Comparison of ENCODE assay signal across 1 cellular context in genomic region chr1:28259252-28259934, GRCh38.
TF ChIP-seq lines count a peak whose summit lies in the region.

TSS of gene SESN2 (plus strand) at chr1:28259518. CDS start at chr1:28259848, 330 bp downstream.

TF ChIP-seq in HepG2, 621 proteins besides CTCF, POLR2A, EP300 and RAD21 (continued from another document and continues in another):
- TF ChIP-seq NFKBIZ (CRISPR knock-in tag; IDR thresholded peaks at IDR 0.05) (0 out of 2 replicates have a peak, but pooled peaks have one; percentile 23), IRF9 (CRISPR knock-in tag; IDR thresholded peaks at IDR 0.05; ENCODE audit: borderline replicate concordance) (peak; percentile 78), SMAD1 (CRISPR knock-in tag; IDR thresholded peaks at IDR 0.05; ENCODE audit: borderline replicate concordance, low read depth) (0 out of 2 replicates have a peak, but pooled peaks have one; percentile 7), ZHX2 (IDR thresholded peaks at IDR 0.05; ENCODE audit: low read depth) (no peak), ZHX2 (CRISPR knock-in tag; IDR thresholded peaks at IDR 0.05; ENCODE audit: borderline replicate concordance) (peak; percentile 29; the same call in 1 of the 2 replicates), SRSF1 (optimal IDR thresholded peaks at IDR 0.05; ENCODE audit: low read depth, low read length) (peak; percentile 94), CEBPZ (IDR thresholded peaks at IDR 0.05; ENCODE audit: low read length) (no peak), CHCHD3 (CRISPR knock-in tag; IDR thresholded peaks at IDR 0.05) (no peak), RFX5 (IDR thresholded peaks at IDR 0.05; ENCODE audit: low read depth, low read length) (peak; percentile 74), TP53 (CRISPR knock-in tag; conservative IDR thresholded peaks at IDR 0.05) (0 out of 2 replicates have a peak, but pooled peaks have one; percentile 10), ZFP1 (CRISPR knock-in tag; IDR thresholded peaks at IDR 0.05) (no peak), ZNF839 (CRISPR knock-in tag; IDR thresholded peaks at IDR 0.05; ENCODE audit: borderline replicate concordance) (no peak), POLR2G (IDR thresholded peaks at IDR 0.05; ENCODE audit: low read depth, low read length) (peak; percentile 97), MYNN (CRISPR knock-in tag; IDR thresholded peaks at IDR 0.05; ENCODE audit: low read depth) (0 out of 2 replicates have a peak, but pooled peaks have one; percentile 23), SOX6 (IDR thresholded peaks at IDR 0.05) (no peak), SOX6 (CRISPR knock-in tag; IDR thresholded peaks at IDR 0.05) (peak; percentile 43; the same call in 1 of the 2 replicates), NCOA1 (CRISPR knock-in tag; IDR thresholded peaks at IDR 0.05) (peak; percentile 62; the same call in 1 of the 2 replicates), SAFB2 (CRISPR knock-in tag; IDR thresholded peaks at IDR 0.05; ENCODE audit: borderline replicate concordance, low read depth) (0 out of 2 replicates have a peak, but pooled peaks have one; percentile 16), ZBTB14 (CRISPR knock-in tag; IDR thresholded peaks at IDR 0.05) (0 out of 2 replicates have a peak, but pooled peaks have one; percentile 34), ZKSCAN1 (IDR thresholded peaks at IDR 0.05; ENCODE audit: low read length) (no peak), MYC (CRISPR knock-in tag; IDR thresholded peaks at IDR 0.05; ENCODE audit: borderline replicate concordance) (no peak), ZNF317 (CRISPR knock-in tag; IDR thresholded peaks at IDR 0.05) (peak; percentile 70; the same call in 1 of the 2 replicates), NFRKB (IDR thresholded peaks at IDR 0.05) (no peak), LCORL (IDR thresholded peaks at IDR 0.05) (no peak), LCORL (CRISPR knock-in tag; IDR thresholded peaks at IDR 0.05) (peak; percentile 37; the same call in 1 of the 2 replicates), ZNF709 (CRISPR knock-in tag; IDR thresholded peaks at IDR 0.05) (peak; percentile 30; the same call in 1 of the 2 replicates), ZNF160 (CRISPR knock-in tag; IDR thresholded peaks at IDR 0.05) (0 out of 2 replicates have a peak, but pooled peaks have one; percentile 60), ZNF747 (CRISPR knock-in tag; IDR thresholded peaks at IDR 0.05; ENCODE audit: borderline replicate concordance) (0 out of 2 replicates have a peak, but pooled peaks have one; percentile 66), ZSCAN29 (CRISPR knock-in tag; conservative IDR thresholded peaks at IDR 0.05) (0 out of 2 replicates have a peak, but pooled peaks have one; percentile 25), TFE3 (CRISPR knock-in tag; IDR thresholded peaks at IDR 0.05) (peak; percentile 19; the same call in 1 of the 2 replicates), ZBTB39 (CRISPR knock-in tag; IDR thresholded peaks at IDR 0.05) (0 out of 2 replicates have a peak, but pooled peaks have one; percentile 65), HCFC1 (IDR thresholded peaks at IDR 0.05; ENCODE audit: low read depth, low read length) (peak; percentile 84), ISX (CRISPR knock-in tag; conservative IDR thresholded peaks at IDR 0.05) (peak; percentile 75; the same call in 1 of the 2 replicates), ZNF121 (CRISPR knock-in tag; IDR thresholded peaks at IDR 0.05) (peak; percentile 86), FOSL2 (CRISPR knock-in tag; IDR thresholded peaks at IDR 0.05) (peak; percentile 71; the same call in 1 of the 2 replicates), USF2 (IDR thresholded peaks at IDR 0.05; ENCODE audit: low read depth, low read length) (no peak), USF2 (CRISPR knock-in tag; IDR thresholded peaks at IDR 0.05; ENCODE audit: borderline replicate concordance) (peak; percentile 52; the same call in 1 of the 2 replicates), NCOR1 (IDR thresholded peaks at IDR 0.05; ENCODE audit: borderline replicate concordance, low read length) (no peak), ZNF704 (CRISPR knock-in tag; IDR thresholded peaks at IDR 0.05; ENCODE audit: borderline replicate concordance) (no peak), NRL (CRISPR knock-in tag; IDR thresholded peaks at IDR 0.05; ENCODE audit: borderline replicate concordance) (no peak), SUZ12 (IDR thresholded peaks at IDR 0.05; ENCODE audit: low read depth, low read length) (peak; percentile 67), SALL2 (CRISPR knock-in tag; IDR thresholded peaks at IDR 0.05) (peak; percentile 77; the same call in 1 of the 2 replicates)
